In the genomic region with DNA sequence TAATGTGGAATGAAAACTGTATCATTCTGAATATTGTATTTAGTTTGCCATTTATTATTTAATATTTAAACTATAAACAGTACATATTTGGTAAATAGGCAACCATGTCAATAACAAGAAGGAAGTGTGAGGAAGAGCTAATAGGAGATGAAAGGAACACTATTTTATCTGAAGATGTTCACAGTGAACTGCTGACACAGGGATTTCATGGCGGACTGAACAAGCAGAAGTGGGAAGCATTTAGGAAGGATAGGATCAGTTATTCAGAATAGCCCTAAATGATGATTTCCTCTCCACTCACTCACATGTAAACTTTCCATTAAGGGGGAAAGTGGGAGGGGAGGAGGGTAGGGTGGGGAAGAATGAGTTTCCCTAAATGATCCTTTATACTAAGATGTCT, we compare ENCODE assay signal across 27 cellular contexts.
"Had no signal": no experiment of that assay in that cellular context is flagged by ENCODE, and none has a peak within 500 bp of the region (broad histone marks: within the 10 kb centered on the region; RNA-seq: fewer than 3 reads in every experiment).

No MANE protein-coding gene starts in this region.

- H3K27me3 ChIP-seq: colonic mucosa, esophagus squamous epithelium, gastrocnemius medialis, left lung had no signal

- DNase-seq: colonic mucosa; cortex of kidney; effector CD8-positive, alpha-beta T cell; effector memory CD8-positive, alpha-beta T cell; endodermal cell; erythroblast; esophagus squamous epithelium; foreskin fibroblast; foreskin melanocyte; gastrocnemius medialis; glutamatergic neuron; head of caudate nucleus; heart right ventricle; hippocampal formation; left cardiac atrium; left lung; left ventricle myocardium superior; lower lobe of right lung; mesenchymal stem cell; mucosa of descending colon had no signal

- H3K4me3 ChIP-seq: colonic mucosa, esophagus squamous epithelium, gastrocnemius medialis, heart right ventricle, left lung, lower lobe of right lung, mucosa of descending colon had no signal

- H3K4me3 Mint-ChIP-seq: dendritic cell treated with granulocyte-macrophage colony-stimulating factor and Interleukin-4, amounts not matched to agents 40 ng/mL and 50 ng/mL, for 4 days; effector memory CD8-positive, alpha-beta T cell; endodermal cell; mesothelial cell of epicardium had no signal

- H3K4me1 ChIP-seq: colonic mucosa, esophagus squamous epithelium, gastrocnemius medialis, heart right ventricle, left lung, lower lobe of right lung had no signal

- H3K9me3 ChIP-seq: colonic mucosa, esophagus squamous epithelium, gastrocnemius medialis, heart right ventricle, left lung, lower lobe of right lung, mucosa of descending colon had no signal

- H3K4me1 Mint-ChIP-seq: endodermal cell, mesothelial cell of epicardium had no signal

- H3K36me3 Mint-ChIP-seq: mesothelial cell of epicardium had no signal

- H3K36me3 ChIP-seq: colonic mucosa, esophagus squamous epithelium, gastrocnemius medialis, heart right ventricle, left lung, lower lobe of right lung had no signal

- FAIRE-seq: endometrium, islet of Langerhans, keratinocyte had no signal

- H3K27me3 Mint-ChIP-seq: dendritic cell treated with granulocyte-macrophage colony-stimulating factor and Interleukin-4, amounts not matched to agents 40 ng/mL and 50 ng/mL, for 4 days; effector memory CD8-positive, alpha-beta T cell had no signal

- H3K27ac ChIP-seq: colonic mucosa, epithelial cell of prostate, esophagus squamous epithelium, gastrocnemius medialis, heart right ventricle, left lung, lower lobe of right lung had no signal

- H3K9me3 Mint-ChIP-seq: dendritic cell treated with granulocyte-macrophage colony-stimulating factor and Interleukin-4, amounts not matched to agents 40 ng/mL and 50 ng/mL, for 4 days; endodermal cell; mesothelial cell of epicardium had no signal

- ATAC-seq: effector memory CD8-positive, alpha-beta T cell; esophagus mucosa; gastrocnemius medialis; heart right ventricle; left cardiac atrium; left lung; left ventricle myocardium superior; lower lobe of right lung; mucosa of descending colon had no signal

- H3K27ac Mint-ChIP-seq: dendritic cell treated with granulocyte-macrophage colony-stimulating factor and Interleukin-4, amounts not matched to agents 40 ng/mL and 50 ng/mL, for 4 days; effector memory CD8-positive, alpha-beta T cell; endodermal cell; mesothelial cell of epicardium had no signal
